ENCODE assay signal across 24 cellular contexts in the genomic region with DNA sequence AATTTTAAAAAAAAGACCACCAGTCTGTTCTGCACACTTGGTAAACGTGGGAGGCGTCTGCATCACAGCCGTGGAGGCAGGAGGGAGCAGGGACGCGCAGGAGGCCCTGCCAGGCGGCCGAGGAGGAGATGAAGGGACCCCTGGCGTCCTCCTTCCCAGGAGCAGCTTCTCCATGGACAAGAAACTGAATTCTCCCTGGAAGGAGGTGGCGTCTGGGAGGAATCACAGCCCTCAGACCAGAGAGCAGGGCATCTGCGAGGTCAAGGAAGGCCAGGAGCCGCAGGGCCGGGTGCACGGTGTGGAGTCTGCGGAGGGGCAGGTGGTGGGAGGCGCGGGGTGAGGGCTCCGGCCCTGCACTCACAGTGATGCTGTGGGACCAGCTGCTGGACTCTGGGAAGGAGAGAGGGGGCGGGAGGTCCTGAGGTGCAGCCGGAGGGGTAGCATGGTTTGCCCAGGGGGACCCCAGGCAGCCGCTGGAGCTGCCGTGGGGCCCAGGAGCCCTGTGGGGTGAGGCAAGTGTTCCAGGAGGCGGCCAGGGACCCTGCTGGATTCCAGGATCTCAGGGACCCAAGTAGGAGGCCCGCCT.
"Had no signal": no experiment of that assay in that cellular context is flagged by ENCODE, and none has a peak within 500 bp of the region (broad histone marks: within the 10 kb centered on the region; RNA-seq: fewer than 3 reads in every experiment).

No MANE protein-coding gene starts in this region.

- H3K36me3 ChIP-seq: Peyer's patch had no signal

- H3K9me3 Mint-ChIP-seq: activated CD4-positive, alpha-beta memory T cell treated with anti-CD3 and anti-CD28 coated beads for 36 hours; activated CD4-positive, alpha-beta T cell treated with anti-CD3 and anti-CD28 coated beads, Interleukin-2, amount 10 ng/mL, durations not matched to agents 7 days and 5 days; activated naive CD4-positive, alpha-beta T cell treated with anti-CD3 and anti-CD28 coated beads, Interleukin-2, amount 50 U/mL, for 72 hours; activated T-cell treated with anti-CD3 and anti-CD28 coated beads, Interleukin-2, amount 50 U/mL, for 4 hours; IgD-negative memory B cell had no signal

- H3K27ac Mint-ChIP-seq: activated CD4-positive, alpha-beta memory T cell treated with anti-CD3 and anti-CD28 coated beads for 36 hours; activated CD4-positive, alpha-beta T cell treated with anti-CD3 and anti-CD28 coated beads, Interleukin-2, amount 10 ng/mL, durations not matched to agents 7 days and 5 days; activated naive CD4-positive, alpha-beta T cell treated with anti-CD3 and anti-CD28 coated beads, Interleukin-2, amount 50 U/mL, for 72 hours; IgD-negative memory B cell had no signal

- H3K36me3 Mint-ChIP-seq: activated CD4-positive, alpha-beta memory T cell treated with anti-CD3 and anti-CD28 coated beads for 36 hours; activated naive CD4-positive, alpha-beta T cell treated with anti-CD3 and anti-CD28 coated beads, Interleukin-2, amount 50 U/mL, for 72 hours had no signal

- ATAC-seq: activated naive CD4-positive, alpha-beta T cell treated with anti-CD3 and anti-CD28 coated beads, Interleukin-2, amount 50 U/mL, for 72 hours; activated T-cell treated with anti-CD3 and anti-CD28 coated beads, Interleukin-2, amount 50 U/mL, for 4 hours had no signal

- H3K4me1 Mint-ChIP-seq: activated CD4-positive, alpha-beta T cell treated with anti-CD3 and anti-CD28 coated beads, Interleukin-2, amount 10 ng/mL, durations not matched to agents 7 days and 5 days had no signal

- H3K9me3 ChIP-seq: Peyer's patch had no signal

- H3K4me1 ChIP-seq: Peyer's patch had no signal

- H3K4me3 Mint-ChIP-seq: activated CD4-positive, alpha-beta memory T cell treated with anti-CD3 and anti-CD28 coated beads for 36 hours; activated CD4-positive, alpha-beta T cell treated with anti-CD3 and anti-CD28 coated beads, Interleukin-2, amount 10 ng/mL, durations not matched to agents 7 days and 5 days; activated T-cell treated with anti-CD3 and anti-CD28 coated beads, Interleukin-2, amount 50 U/mL, for 4 hours had no signal

- H3K27ac ChIP-seq: Peyer's patch, RWPE1 had no signal

- DNase-seq: activated CD4-positive, alpha-beta memory T cell treated with anti-CD3 and anti-CD28 coated beads for 36 hours; activated CD4-positive, alpha-beta T cell treated with anti-CD3 and anti-CD28 coated beads, Interleukin-2, amount 10 ng/mL, durations not matched to agents 7 days and 5 days; activated CD4-positive, CD25-positive, alpha-beta regulatory T cell; activated CD8-positive, alpha-beta memory T cell treated with anti-CD3 and anti-CD28 coated beads for 24 hours; activated effector memory CD4-positive, alpha-beta T cell treated with anti-CD3 and anti-CD28 coated beads, Interleukin-2, amount 50 U/mL, for 16 hours; activated naive CD4-positive, alpha-beta T cell treated with Interleukin-2 at 50 U/mL for 16 hours; activated T-cell treated with anti-CD3 and anti-CD28 coated beads, Interleukin-2, amount 50 U/mL, for 4 hours; KG1; NCI-H1092 treated with DMSO at 0.1 percent for 48 hours; NCI-H1417 treated with DMSO at 0.1 percent for 48 hours; NCI-H1694; NCI-H2029; NCI-H345; NCI-H510A; NCI-H526 treated with DMSO at 0.1 percent for 48 hours; NCI-H82; NK-92 treated with Interleukin-12 subunit alpha and Interleukin-12 subunit beta, amount 100 ng/mL, for 24 hours; OCI-M1; Peyer's patch; SIG-M5; T1000 had no signal

- H3K4me3 ChIP-seq: Peyer's patch had no signal
